Comparison of ENCODE assay signal across 12 cellular contexts in the genomic region with DNA sequence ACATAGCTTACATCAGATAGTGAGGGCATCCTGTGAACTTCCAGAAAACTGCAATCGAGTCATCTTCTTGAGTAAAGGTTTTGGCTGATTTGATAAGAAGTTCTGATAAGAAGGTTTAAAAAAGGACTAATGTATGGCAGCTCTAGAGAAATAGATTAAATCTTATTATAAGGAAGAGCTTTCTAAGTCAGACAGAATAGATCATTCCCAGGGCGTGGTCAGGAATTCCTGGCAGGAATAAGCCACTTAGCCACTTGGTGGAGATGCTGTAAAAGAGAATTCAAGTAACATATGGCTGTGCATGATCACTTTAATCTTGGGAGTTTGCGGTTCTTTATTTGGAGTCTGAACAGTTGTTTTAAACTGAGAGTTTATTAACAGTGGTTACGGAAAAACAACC.
DNase-seq lines count a peak whose midpoint lies in the region; ATAC-seq and TF ChIP-seq lines count a peak whose summit lies in the region.
"Had no signal": no experiment of that assay in that cellular context is flagged by ENCODE, and none has a peak within 500 bp of the region (broad histone marks: within the 10 kb centered on the region; RNA-seq: fewer than 3 reads in every experiment).

No MANE protein-coding gene starts in this region.

- peak; percentile 24; the same call in 1 of the 2 replicates for TF ChIP-seq CTCF in LNCAP (IDR thresholded peaks at IDR 0.05)

- ATAC-seq in SK-N-SH treated with all-trans-retinoic acid at 6 μM for 48 hours (peak; percentile 71), GM21515 (IDR thresholded peaks at IDR 0.05; ENCODE audit: unreplicated experiment) (no peak)
- ATAC-seq: effector memory CD8-positive, alpha-beta T cell had no signal

- DNase-seq in DMS 273 (lab: John Stamatoyannopoulos, UW; ENCODE audit: unreplicated experiment) = peak; percentile 74
- DNase-seq in kidney tubule cell (ENCODE audit: low spot score) = peak; percentile 15
- no peak for DNase-seq in NCI-H1105 (lab: John Stamatoyannopoulos, UW)
- no peak for DNase-seq in NK-92 (lab: John Stamatoyannopoulos, UW; ENCODE audit: unreplicated experiment)
- no peak for DNase-seq in NCI-H510A (lab: John Stamatoyannopoulos, UW)
- DNase-seq: activated gamma-delta T cell; effector memory CD8-positive, alpha-beta T cell; NCI-H748 treated with DMSO at 0.1 percent for 48 hours; SHP77 had no signal

TF ChIP-seq in SK-N-SH treated with all-trans-retinoic acid at 6 μM for 48 hours, 23 proteins besides CTCF, POLR2A, EP300 and RAD21:
- TF ChIP-seq PPARA (CRISPR knock-in tag; IDR thresholded peaks at IDR 0.05; ENCODE audit: borderline replicate concordance) (no peak), ZFP3 (CRISPR knock-in tag; IDR thresholded peaks at IDR 0.05) (no peak), ISL1 (CRISPR knock-in tag; IDR thresholded peaks at IDR 0.05) (peak; percentile 83)

Comparison
In these comparisons a context has a peak if more than half of its experiments do, and no peak if none do; other contexts are left out.
1. DNase-seq: peak in DMS 273 (single experiment) and kidney tubule cell (single experiment); none in NCI-H1105 (single experiment), NK-92 (single experiment) and NCI-H510A (single experiment).